Comparison of ENCODE assay signal across 30 cellular contexts in the genomic region with DNA sequence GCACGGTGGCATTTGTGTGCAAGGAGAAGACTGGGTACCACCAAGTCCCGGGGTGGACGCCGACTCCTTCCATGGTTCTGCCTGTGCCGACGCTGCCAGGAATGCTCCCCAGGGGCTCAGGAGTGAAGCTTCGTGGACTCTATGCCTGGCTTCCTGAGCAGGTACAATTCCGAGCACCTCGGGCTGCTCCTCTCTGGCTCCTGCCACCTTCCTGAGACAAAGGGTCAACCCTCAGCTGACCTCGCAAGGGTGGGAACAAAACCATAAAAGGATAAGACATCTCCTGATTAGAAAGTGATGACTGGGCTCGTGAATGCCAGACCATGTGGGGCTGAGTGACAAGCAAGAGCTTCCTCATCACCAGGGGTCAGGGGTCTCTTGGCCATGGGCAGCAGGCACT. TPM values are rescaled to one million over a fixed set of nuclear protein-coding genes. Genes with fewer than 3 reads are reported as not detected.
A peak's percentile ranks its signal among the peaks of the same experiment; 100 is the strongest.
DNase-seq lines count a peak whose midpoint lies in the region; ATAC-seq and TF ChIP-seq lines count a peak whose summit lies in the region.
"Had no signal": no experiment of that assay in that cellular context is flagged by ENCODE, and none has a peak within 500 bp of the region (broad histone marks: within the 10 kb centered on the region; RNA-seq: fewer than 3 reads in every experiment).

No MANE protein-coding gene starts in this region.

- CTCF ChIA-PET in IMR-90 (lab: Yijun Ruan, JAX), result no interaction called here

- H3K14ac ChIP-seq in IMR-90 (replicated peaks; ENCODE audit: low read depth, low read length), result no peak overlapping the region

- no peaks in the 10 kb centered on the region for H3K9me3 Mint-ChIP-seq in mesothelial cell of epicardium
- H3K9me3 Mint-ChIP-seq: activated naive CD4-positive, alpha-beta T cell treated with anti-CD3 and anti-CD28 coated beads for 36 hours; activated T-helper 1 cell treated with anti-CD3 and anti-CD28 coated beads, Interleukin-12 subunit alpha, Interleukin-12 subunit beta, Interleukin-2, Interleukin-4 antibody, amounts not matched to agents 30 ng/mL and 10 ng/mL and 1 ng/mL, durations not matched to agents 14 hours and 24 hours and 36 hours; neural crest cell had no signal

- intact Hi-C loops in IMR-90 (cut with micrococcal nuclease), result no loop called here

- no peak overlapping the region for H2AK9ac ChIP-seq in IMR-90 (replicated peaks; ENCODE audit: low read depth, low read length, poor library complexity)

- H4K91ac ChIP-seq in IMR-90 (ENCODE audit: insufficient read depth, low read depth, low read length), result no peak overlapping the region

- H3K18ac ChIP-seq in IMR-90 (ENCODE audit: low read depth, low read length), result no peak overlapping the region

- H3K27me3 Mint-ChIP-seq in mesothelial cell of epicardium (ENCODE audit: low read depth), result no peaks in the 10 kb centered on the region

- no peak overlapping the region for H3K23ac ChIP-seq in IMR-90 (ENCODE audit: low read depth, low read length)

- no peak overlapping the region for H3K56ac ChIP-seq in IMR-90 (ENCODE audit: extremely low read depth, insufficient read depth, low read length)

- H3K4me2 ChIP-seq in IMR-90 (ENCODE audit: low read depth, low read length), result no peak overlapping the region

- no TSS peak for BruUV-seq in IMR-90 (replicated peaks; lab: Mats Ljungman, UMichigan)

- peak overlapping the region; percentile 49 for H2AK5ac ChIP-seq in IMR-90 (ENCODE audit: low read depth, low read length)

- dilution Hi-C loops in IMR-90 (cut with HindIII; ENCODE audit: low sequenced_read_pairs, unreplicated experiment), result no loop called here

- H3K9ac ChIP-seq in IMR-90 (ENCODE audit: low read depth, low read length) (no peak overlapping the region), stomach smooth muscle (ENCODE audit: low read length in 2 of 2) (no peak overlapping the region)

- POLR2A ChIA-PET in IMR-90 (lab: Charles Lee; ENCODE audit: unreplicated experiment), result no interaction called here

- no peak overlapping the region for H3K4me3 Mint-ChIP-seq in mesothelial cell of epicardium
- H3K4me3 Mint-ChIP-seq: activated naive CD4-positive, alpha-beta T cell treated with anti-CD3 and anti-CD28 coated beads for 36 hours; activated T-helper 1 cell treated with anti-CD3 and anti-CD28 coated beads, Interleukin-12 subunit alpha, Interleukin-12 subunit beta, Interleukin-2, Interleukin-4 antibody, amounts not matched to agents 30 ng/mL and 10 ng/mL and 1 ng/mL, durations not matched to agents 14 hours and 24 hours and 36 hours; neural crest cell had no signal

- no peak overlapping the region for H3K4ac ChIP-seq in IMR-90 (ENCODE audit: low read depth, low read length)

- H3K9me1 ChIP-seq in IMR-90 (ENCODE audit: insufficient read depth, low read length), result peaks cover 6% of the 10 kb centered on the region

- no peak for TF ChIP-seq POLR2A in IMR-90 (IDR thresholded peaks at IDR 0.05; ENCODE audit: low read depth, low read length)

- peak overlapping the region; percentile 67; the same call in 1 of the 3 replicates for H2BK15ac ChIP-seq in IMR-90 (ENCODE audit: low read depth, low read length)

- H3K4me1 ChIP-seq in IMR-90 (ENCODE audit: control insufficient read depth, insufficient read depth, low read length), result peaks cover 27% of the 10 kb centered on the region
- H3K4me1 ChIP-seq in stomach smooth muscle (ENCODE audit: control insufficient read depth, insufficient read depth, low read length), result peaks cover 54% of the 10 kb centered on the region
- H3K4me1 ChIP-seq: adrenal gland had no signal

- no peaks in the 10 kb centered on the region for H3K27me3 ChIP-seq in IMR-90 (ENCODE audit: control insufficient read depth, insufficient read depth, low read length)
- H3K27me3 ChIP-seq in stomach smooth muscle (ENCODE audit: control insufficient read depth in 1 of 2, insufficient read depth in 2 of 2, low read length in 2 of 2), result no peaks in the 10 kb centered on the region
- H3K27me3 ChIP-seq: adrenal gland, brain microvascular endothelial cell, tibial nerve had no signal

- peak overlapping the region; percentile 50 for H3K27ac Mint-ChIP-seq in mesothelial cell of epicardium
- H3K27ac Mint-ChIP-seq: activated naive CD4-positive, alpha-beta T cell treated with anti-CD3 and anti-CD28 coated beads for 36 hours; activated T-helper 1 cell treated with anti-CD3 and anti-CD28 coated beads, Interleukin-12 subunit alpha, Interleukin-12 subunit beta, Interleukin-2, Interleukin-4 antibody, amounts not matched to agents 30 ng/mL and 10 ng/mL and 1 ng/mL, durations not matched to agents 14 hours and 24 hours and 36 hours had no signal

- 94% methylated on average over 5 of the region's 11 CpGs; no CpG with 5 or more reads in 1 of the 2 experiments for WGBS in IMR-90 (ENCODE audit: extremely low coverage in 2 of 2, insufficient read length in 1 of 2), 2 experiments

- H3K36me3 Mint-ChIP-seq in mesothelial cell of epicardium, result no peaks in the 10 kb centered on the region

- H2BK20ac ChIP-seq in IMR-90 (ENCODE audit: low read depth, low read length), result no peak overlapping the region

- H4K8ac ChIP-seq in IMR-90 (ENCODE audit: low read depth in 2 of 2, low read length in 2 of 2), result no peak overlapping the region

- no peak overlapping the region for H3K4me3 ChIP-seq in IMR-90 (ENCODE audit: insufficient read depth, low read depth, low read length)
- H3K4me3 ChIP-seq in coronary artery, result no peak overlapping the region
- no peak overlapping the region for H3K4me3 ChIP-seq in stomach smooth muscle (ENCODE audit: low read length in 2 of 2)
- H3K4me3 ChIP-seq: adrenal gland, lung, tibial nerve had no signal

- H2BK120ac ChIP-seq in IMR-90 (ENCODE audit: low read depth, low read length), result no peak overlapping the region

- H2BK5ac ChIP-seq in IMR-90 (ENCODE audit: low read depth, low read length, poor library complexity, severe bottlenecking), result no peak overlapping the region

- H2AFZ ChIP-seq in IMR-90 (replicated peaks; ENCODE audit: low read length, poor library complexity), result no peak overlapping the region

- TF ChIP-seq RAD21 in IMR-90 (IDR thresholded peaks at IDR 0.05; ENCODE audit: low read length), result no peak

- in situ Hi-C loops in IMR-90 (cut with MboI; ENCODE audit: low sequenced_read_pairs), result no loop called here

- ATAC-seq in IMR-90 (ENCODE audit: low read depth) (no peak), HG02610 (IDR thresholded peaks at IDR 0.05; ENCODE audit: unreplicated experiment) (no peak)

- TF ChIP-seq CTCF in IMR-90 (conservative IDR thresholded peaks at IDR 0.05; ENCODE audit: low read depth, low read length) (no peak), coronary artery (IDR thresholded peaks at IDR 0.05) (no peak), mesothelial cell of epicardium (IDR thresholded peaks at IDR 0.05; ENCODE audit: unreplicated experiment) (no peak)

- no peaks in the 10 kb centered on the region for H3K36me3 ChIP-seq in IMR-90 (ENCODE audit: control insufficient read depth, insufficient read depth, low read length)
- H3K36me3 ChIP-seq in stomach smooth muscle (ENCODE audit: control insufficient read depth in 2 of 2, insufficient read depth in 2 of 2, low read length in 2 of 2), result no peaks in the 10 kb centered on the region
- H3K36me3 ChIP-seq: adrenal gland, brain microvascular endothelial cell, tibial nerve had no signal

- H3K79me1 ChIP-seq in IMR-90 (ENCODE audit: low read depth in 1 of 2, low read length in 2 of 2), result peaks cover 0 to 3% of the 10 kb centered on the region in 2 experiments; a peak in 1 of 4 replicates

- no peak overlapping the region for H4K5ac ChIP-seq in IMR-90 (ENCODE audit: low read depth, low read length)

- DNase-seq in IMR-90 (no peak), coronary artery (ENCODE audit: low spot score) (peak; percentile 68), mesothelial cell of epicardium (ENCODE audit: low spot score in 2 of 2, unreplicated experiment in 2 of 2) (no peak), NCI-H2081 treated with DMSO at 0.1 percent for 48 hours (lab: John Stamatoyannopoulos, UW) (no peak), foreskin melanocyte (no peak)
- DNase-seq: activated CD4-positive, alpha-beta T cell treated with anti-CD3 and anti-CD28 coated beads for 4 hours; adrenal gland; brain microvascular endothelial cell; DMS79 treated with DMSO at 0.1 percent for 48 hours; H7; KBM-7; MM.1S; NCI-H1436; NCI-H2107; NCI-H446; NCI-H82; stimulated activated CD4-positive, alpha-beta T cell treated with anti-CD3 and anti-CD28 coated beads, Interleukin-15, amount 100 ng/mL, for 24 hours; stimulated activated naive CD4-positive, alpha-beta T cell treated with Interleukin-2 at 50 U/mL for 16 hours had no signal

- no peak overlapping the region for H3K27ac ChIP-seq in IMR-90 (ENCODE audit: insufficient read depth, low read length)
- no peak overlapping the region for H3K27ac ChIP-seq in coronary artery
- peak overlapping the region; percentile 55 for H3K27ac ChIP-seq in stomach smooth muscle (ENCODE audit: low read length)
- H3K27ac ChIP-seq: adrenal gland, brain microvascular endothelial cell had no signal

- H3K4me1 Mint-ChIP-seq in mesothelial cell of epicardium, result peaks cover 52% of the 10 kb centered on the region

- no peaks in the 10 kb centered on the region for H3K9me3 ChIP-seq in IMR-90 (ENCODE audit: control insufficient read depth, insufficient read depth, low read length)
- H3K9me3 ChIP-seq in stomach smooth muscle (ENCODE audit: control insufficient read depth in 2 of 2, low read length in 2 of 2), result no peaks in the 10 kb centered on the region
- H3K9me3 ChIP-seq: adrenal gland, tibial nerve had no signal

- no peaks in the 10 kb centered on the region for H4K20me1 ChIP-seq in IMR-90 (ENCODE audit: insufficient read depth, low read length)

TF ChIP-seq in IMR-90, 13 proteins besides CTCF, POLR2A, EP300 and RAD21:
- no peak for TF ChIP-seq CHD1 (IDR thresholded peaks at IDR 0.05; ENCODE audit: low read depth, low read length)
- TF ChIP-seq RFX5 (IDR thresholded peaks at IDR 0.05; ENCODE audit: low read depth, low read length), result no peak
- TF ChIP-seq MAZ (IDR thresholded peaks at IDR 0.05; ENCODE audit: borderline replicate concordance, low read depth, low read length), result no peak
- no peak for TF ChIP-seq RCOR1 (IDR thresholded peaks at IDR 0.05; ENCODE audit: insufficient replicate concordance, low read length)
TF ChIP-seq in IMR-90: peak in this region for 0.

RNA-seq across cellular contexts. Expression of a gene that starts 31.8 kb away (rescaled TPM):
- total RNA-seq in IMR-90 (2012; rRNA removed), result not detected in 2 replicates
- not detected in 2 replicates for polyA plus RNA-seq in IMR-90 (2012; rRNA removed)
- polyA plus RNA-seq in IMR-90 (2012; cell fraction: cytosol; rRNA removed), result not detected in 2 replicates
- polyA plus RNA-seq in IMR-90 (2012; cell fraction: nucleus; rRNA removed; ENCODE audit: low replicate concordance), result not detected in 2 replicates
- total RNA-seq in mesothelial cell of epicardium, result 0.07 TPM in 1 of 3 replicates, not detected in the others
- total RNA-seq: activated naive CD4-positive, alpha-beta T cell treated with anti-CD3 and anti-CD28 coated beads for 36 hours; activated T-helper 1 cell treated with anti-CD3 and anti-CD28 coated beads, Interleukin-12 subunit alpha, Interleukin-12 subunit beta, Interleukin-2, Interleukin-4 antibody, amounts not matched to agents 30 ng/mL and 10 ng/mL and 1 ng/mL, durations not matched to agents 14 hours and 24 hours and 36 hours; adrenal gland; H7; HT1080; neural crest cell; RPMI7951; SK-MEL-5; T-helper 2 cell treated with Interferon-gamma antibody and Interleukin-4, amounts not matched to agents 100 ng/mL and 5 ng/mL, for 36 hours; tibial nerve had no signal
- polyA plus RNA-seq: BJ had no signal

RNA-seq across cellular contexts. Expression of a gene that starts 57.2 kb away (rescaled TPM):
- total RNA-seq in IMR-90 (2012; rRNA removed) (not detected in 2 replicates), mesothelial cell of epicardium (0.42 TPM in 1 of 3 replicates, not detected in the others)
- polyA plus RNA-seq in IMR-90 (2012; rRNA removed), result not detected in 2 replicates
- not detected in 2 replicates for polyA plus RNA-seq in IMR-90 (2012; cell fraction: cytosol; rRNA removed)
- not detected in 2 replicates for polyA plus RNA-seq in IMR-90 (2012; cell fraction: nucleus; rRNA removed; ENCODE audit: low replicate concordance)
- total RNA-seq: activated naive CD4-positive, alpha-beta T cell treated with anti-CD3 and anti-CD28 coated beads for 36 hours; activated T-helper 1 cell treated with anti-CD3 and anti-CD28 coated beads, Interleukin-12 subunit alpha, Interleukin-12 subunit beta, Interleukin-2, Interleukin-4 antibody, amounts not matched to agents 30 ng/mL and 10 ng/mL and 1 ng/mL, durations not matched to agents 14 hours and 24 hours and 36 hours; adrenal gland; H7; lung; neural crest cell; RPMI7951; SK-MEL-5; T-helper 2 cell treated with Interferon-gamma antibody and Interleukin-4, amounts not matched to agents 100 ng/mL and 5 ng/mL, for 36 hours; tibial nerve had no signal
- polyA plus RNA-seq: adrenal gland, BJ, lung had no signal
